Comparison of ENCODE assay signal across 10 cellular contexts in the genomic region with DNA sequence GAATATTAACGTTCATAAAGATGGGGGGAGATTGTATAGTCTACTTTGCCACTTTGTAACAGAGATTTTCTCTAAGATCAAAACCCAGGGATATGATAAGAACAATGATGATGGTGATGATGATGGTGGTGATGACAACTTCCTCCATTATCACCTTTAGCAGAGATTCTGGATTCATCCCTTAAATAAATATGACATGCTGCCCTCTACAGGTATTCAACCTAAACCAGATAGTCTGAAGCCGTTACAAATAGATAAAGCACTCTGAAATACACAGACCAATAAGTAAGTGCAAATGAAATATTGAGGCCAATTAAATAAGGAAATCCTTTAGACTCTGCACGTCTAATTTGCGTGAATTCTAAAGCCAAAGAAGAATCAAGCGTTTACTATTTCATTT.
DNase-seq lines count a peak whose midpoint lies in the region; ATAC-seq, FAIRE-seq and TF ChIP-seq lines count a peak whose summit lies in the region.
"Had no signal": no experiment of that assay in that cellular context is flagged by ENCODE, and none has a peak within 500 bp of the region (broad histone marks: within the 10 kb centered on the region; RNA-seq: fewer than 3 reads in every experiment).

No MANE protein-coding gene starts in this region.

- H3K4me1 Mint-ChIP-seq in activated T-cell treated with anti-CD3 and anti-CD28 coated beads, Interleukin-2, amount 50 U/mL, for 4 hours (ENCODE audit: low read depth): no peaks in the 10 kb centered on the region

- no peaks in the 10 kb centered on the region for H3K9me3 ChIP-seq in small intestine (ENCODE audit: control insufficient read depth, low read depth)

- no peaks in the 10 kb centered on the region for H3K27me3 ChIP-seq in small intestine (ENCODE audit: control insufficient read depth in 2 of 2, insufficient read depth in 2 of 2, low read length in 2 of 2)

- no peak overlapping the region for H3K4me3 Mint-ChIP-seq in activated T-cell treated with anti-CD3 and anti-CD28 coated beads, Interleukin-2, amount 50 U/mL, for 4 hours

- peak; percentile 36 for TF ChIP-seq CTCF in epithelial cell of esophagus (IDR thresholded peaks at IDR 0.05; ENCODE audit: insufficient read depth, low read depth, low read length, missing control alignments)

- no peaks in the 10 kb centered on the region for H3K36me3 ChIP-seq in small intestine (ENCODE audit: control insufficient read depth in 2 of 2, insufficient read depth in 2 of 2, low read length in 2 of 2)

- peaks cover 7% of the 10 kb centered on the region for H3K27me3 Mint-ChIP-seq in activated T-cell treated with anti-CD3 and anti-CD28 coated beads, Interleukin-2, amount 50 U/mL, for 4 hours (ENCODE audit: low read depth)

- ATAC-seq in activated T-cell treated with anti-CD3 and anti-CD28 coated beads, Interleukin-2, amount 50 U/mL, for 4 hours: no peak

- peaks cover 0 to 1% of the 10 kb centered on the region in 2 donors for H3K4me1 ChIP-seq in small intestine (ENCODE audit: control insufficient read depth in 2 of 2, insufficient read depth in 1 of 2, low read depth in 1 of 2, low read length in 1 of 2)

- no peak overlapping the region for H3K27ac ChIP-seq in small intestine (ENCODE audit: low read depth in 1 of 2, low read length in 1 of 2)

- H3K4me3 ChIP-seq in epithelial cell of esophagus (ENCODE audit: low read length) (no peak overlapping the region), small intestine (ENCODE audit: low read depth in 1 of 2, low read length in 2 of 2) (no peak overlapping the region)

- DNase-seq in NCI-H2171 treated with DMSO at 0.1 percent for 48 hours (lab: John Stamatoyannopoulos, UW) (peak; percentile 19), NCI-H2171 (lab: John Stamatoyannopoulos, UW) (no peak), NCI-H748 (lab: John Stamatoyannopoulos, UW; ENCODE audit: unreplicated experiment) (peak; percentile 66), epithelial cell of esophagus (ENCODE audit: low read depth) (peak; percentile 52), small intestine (peak; percentile 8), NCI-H446 (lab: John Stamatoyannopoulos, UW) (no peak), GM19238 (ENCODE audit: insufficient read length, low spot score) (no peak)
- no peak for DNase-seq in activated T-cell treated with anti-CD3 and anti-CD28 coated beads, Interleukin-2, amount 50 U/mL, for 4 hours
- DNase-seq: activated naive CD4-positive, alpha-beta T cell treated with Interleukin-2 at 50 U/mL for 16 hours; T1000 had no signal

- no peaks in the 10 kb centered on the region for H3K9me3 Mint-ChIP-seq in activated T-cell treated with anti-CD3 and anti-CD28 coated beads, Interleukin-2, amount 50 U/mL, for 4 hours

- no peak for FAIRE-seq in small intestine (lab: Jason Lieb, UNC)

- 26 to 46% (median 37%) methylated on average over 5 of the region's 5 CpGs for WGBS in small intestine, 3 donors

- H3K36me3 Mint-ChIP-seq in activated T-cell treated with anti-CD3 and anti-CD28 coated beads, Interleukin-2, amount 50 U/mL, for 4 hours (ENCODE audit: insufficient read depth): no peaks in the 10 kb centered on the region

Comparison
In these comparisons a context has a peak if more than half of its experiments do, and no peak if none do; other contexts are left out.
1. DNase-seq: peak in NCI-H2171 treated with DMSO at 0.1 percent for 48 hours (single experiment), NCI-H748 (single experiment), epithelial cell of esophagus (single experiment) and small intestine (single experiment); none in NCI-H2171 (single experiment), NCI-H446 (0 of 2), activated T-cell treated with anti-CD3 and anti-CD28 coated beads, Interleukin-2, amount 50 U/mL, for 4 hours (single experiment) and GM19238 (single experiment).